ENCODE assay signal across 9 cellular contexts in genomic region chr3:53493618-53493996, GRCh38. TPM values are rescaled to one million over a fixed set of nuclear protein-coding genes. Genes with fewer than 3 reads are reported as not detected.
DNase-seq lines count a peak whose midpoint lies in the region; ATAC-seq and TF ChIP-seq lines count a peak whose summit lies in the region.
"Had no signal": no experiment of that assay in that cellular context is flagged by ENCODE, and none has a peak within 500 bp of the region (broad histone marks: within the 10 kb centered on the region; RNA-seq: fewer than 3 reads in every experiment).

No MANE protein-coding gene starts in this region.

- H3K27me3 Mint-ChIP-seq in stimulated activated memory B cell treated with anti-CD40 and anti-IgM and Interleukin-4, amounts not matched to agents 10 μg/mL and 1 μg/mL and 100 μg/mL, for 72 hours, result peaks cover 65% of the 10 kb centered on the region

- intact Hi-C loops in ascending aorta (cut with DNase I), result no loop called here

- H3K36me3 ChIP-seq in ascending aorta (no peaks in the 10 kb centered on the region), kidney epithelial cell (ENCODE audit: control insufficient read depth, insufficient read depth, low read length) (no peaks in the 10 kb centered on the region)

- H3K9me3 Mint-ChIP-seq in stimulated activated memory B cell treated with anti-CD40 and anti-IgM and Interleukin-4, amounts not matched to agents 10 μg/mL and 1 μg/mL and 100 μg/mL, for 72 hours, result no peaks in the 10 kb centered on the region

- no peak overlapping the region for H3K27ac Mint-ChIP-seq in stimulated activated memory B cell treated with anti-CD40 and anti-IgM and Interleukin-4, amounts not matched to agents 10 μg/mL and 1 μg/mL and 100 μg/mL, for 72 hours

- H3K27me3 ChIP-seq in ascending aorta, result peaks cover 8% of the 10 kb centered on the region
- peaks cover 25% of the 10 kb centered on the region for H3K27me3 ChIP-seq in kidney epithelial cell (ENCODE audit: control insufficient read depth, insufficient read depth, low read length)

- no peak for TF ChIP-seq CTCF in ascending aorta (IDR thresholded peaks at IDR 0.05)
- TF ChIP-seq CTCF in kidney epithelial cell (IDR thresholded peaks at IDR 0.05; ENCODE audit: insufficient read depth, low read length, poor library complexity, severe bottlenecking), result no peak

- H3K36me3 Mint-ChIP-seq in stimulated activated memory B cell treated with anti-CD40 and anti-IgM and Interleukin-4, amounts not matched to agents 10 μg/mL and 1 μg/mL and 100 μg/mL, for 72 hours, result no peaks in the 10 kb centered on the region

- peak overlapping the region; percentile 49 to 70 for H3K4me3 ChIP-seq in ascending aorta
- H3K4me3 ChIP-seq in kidney epithelial cell (ENCODE audit: low read depth, low read length), result peak overlapping the region; percentile 34

- peaks cover 9 to 15% of the 10 kb centered on the region in 2 donors for H3K4me1 ChIP-seq in ascending aorta

- H3K4me1 Mint-ChIP-seq in stimulated activated memory B cell treated with anti-CD40 and anti-IgM and Interleukin-4, amounts not matched to agents 10 μg/mL and 1 μg/mL and 100 μg/mL, for 72 hours, result peaks cover 25% of the 10 kb centered on the region

- H3K27ac ChIP-seq in ascending aorta, result no peak overlapping the region

- DNase-seq in DMS53 (lab: John Stamatoyannopoulos, UW) (peak; percentile 28), DMS53 treated with DMSO at 0.1 percent for 48 hours (lab: John Stamatoyannopoulos, UW; ENCODE audit: unreplicated experiment) (no peak), ascending aorta (ENCODE audit: low spot score in 2 of 2) (no peak), kidney epithelial cell (ENCODE audit: low read depth) (no peak), dermis blood vessel endothelial cell (no peak), NCI-H2171 treated with DMSO at 0.1 percent for 48 hours (lab: John Stamatoyannopoulos, UW) (no peak)
- DNase-seq in stimulated activated CD4-positive, alpha-beta T cell treated with anti-CD3 and anti-CD28 coated beads, Interleukin-1b, Interleukin-23, amount 100 ng/mL, for 48 hours, result no peak

- ATAC-seq in stimulated activated memory B cell treated with anti-CD40 and anti-IgM and Interleukin-4, amounts not matched to agents 10 μg/mL and 1 μg/mL and 100 μg/mL, for 72 hours, result no peak

- peak overlapping the region; percentile 27 for H3K4me3 Mint-ChIP-seq in stimulated activated memory B cell treated with anti-CD40 and anti-IgM and Interleukin-4, amounts not matched to agents 10 μg/mL and 1 μg/mL and 100 μg/mL, for 72 hours

- no peaks in the 10 kb centered on the region for H3K9me3 ChIP-seq in ascending aorta

RNA-seq across cellular contexts. Expression of gene CACNA1D, which starts 0.8 kb away (rescaled TPM):
- 0.43 TPM for total RNA-seq in ascending aorta
- 0.21 and 0.55 TPM in 2 replicates for total RNA-seq in kidney epithelial cell
- total RNA-seq in dermis blood vessel endothelial cell, result not detected in 2 replicates
- total RNA-seq: A172 had no signal
